In the genomic region with DNA sequence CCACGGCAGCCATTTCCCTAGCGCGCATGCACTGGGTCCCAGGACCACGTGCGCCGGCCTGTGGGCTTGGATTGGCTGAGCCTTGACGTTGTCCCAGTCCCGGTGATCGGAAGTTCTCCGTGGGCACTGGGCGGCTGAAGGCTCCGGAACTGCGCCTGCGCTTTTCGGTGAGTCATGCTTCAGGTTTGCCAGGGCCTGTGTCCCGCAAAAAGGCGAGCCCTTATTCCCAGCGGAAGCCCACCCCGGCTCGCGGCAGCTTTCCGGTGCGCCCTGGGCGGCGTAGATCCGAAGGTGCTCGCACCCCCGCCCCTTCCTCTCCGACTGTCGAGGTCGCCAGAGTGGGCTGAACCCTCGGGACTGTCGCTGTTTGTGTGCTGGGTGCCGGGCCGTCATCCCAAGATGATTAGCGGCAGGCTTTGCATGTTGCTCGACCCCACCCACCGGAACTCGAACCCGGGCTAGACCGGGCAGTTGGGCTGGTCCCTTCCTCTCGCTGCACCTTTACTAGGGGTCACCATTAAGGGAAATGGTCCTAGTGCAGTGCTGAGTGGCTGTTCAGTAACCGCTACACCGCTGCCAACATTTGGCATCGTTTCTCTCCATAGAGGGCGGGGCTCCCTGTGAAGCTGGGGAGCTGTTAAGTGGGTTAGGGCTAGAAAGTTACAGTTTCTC, we compare ENCODE assay signal across 8 cellular contexts. TPM values are rescaled to one million over a fixed set of nuclear protein-coding genes. Genes with fewer than 3 reads are reported as not detected.
DNase-seq lines count a peak whose midpoint lies in the region; ATAC-seq and TF ChIP-seq lines count a peak whose summit lies in the region.

A gene with protein sequence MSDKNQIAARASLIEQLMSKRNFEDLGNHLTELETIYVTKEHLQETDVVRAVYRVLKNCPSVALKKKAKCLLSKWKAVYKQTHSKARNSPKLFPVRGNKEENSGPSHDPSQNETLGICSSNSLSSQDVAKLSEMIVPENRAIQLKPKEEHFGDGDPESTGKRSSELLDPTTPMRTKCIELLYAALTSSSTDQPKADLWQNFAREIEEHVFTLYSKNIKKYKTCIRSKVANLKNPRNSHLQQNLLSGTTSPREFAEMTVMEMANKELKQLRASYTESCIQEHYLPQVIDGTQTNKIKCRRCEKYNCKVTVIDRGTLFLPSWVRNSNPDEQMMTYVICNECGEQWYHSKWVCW (plus strand): TSS at position 120 of the 672 bp plus-strand sequence. CDS start 9,368 bp downstream, outside the sequence.

- peak within 1 kb of the TSS; percentile 92 for H3K9ac ChIP-seq in PC-3 (ENCODE audit: low read length)

- peaks cover 0 to under 1% (median 0%) of the 10 kb centered on the region in 3 donors for H3K9me3 Mint-ChIP-seq in IgD-negative memory B cell

- ATAC-seq in GM21576 (IDR thresholded peaks at IDR 0.05; ENCODE audit: unreplicated experiment) (peak; percentile 97), PC-3 (peak; percentile 93), mucosa of descending colon (peak; percentile 99)

- peak within 1 kb of the TSS; percentile 94 to 99 (median 96) for H3K4me3 Mint-ChIP-seq in IgD-negative memory B cell

- no peaks in the 10 kb centered on the region for H4K20me1 ChIP-seq in PC-3 (ENCODE audit: low read length)

- peak within 1 kb of the TSS; percentile 98 for H3K27ac ChIP-seq in PC-3 (ENCODE audit: low read length)

- H3K27ac Mint-ChIP-seq in IgD-negative memory B cell, result peak within 1 kb of the TSS; percentile 97 to 99 (median 98)

- H3K9me3 ChIP-seq in PC-3 (ENCODE audit: low read length), result no peaks in the 10 kb centered on the region
- H3K9me3 ChIP-seq in mucosa of descending colon, result no peaks in the 10 kb centered on the region

- no peaks in the 10 kb centered on the region for H3K79me2 ChIP-seq in PC-3 (ENCODE audit: low read length)

- CTCF ChIA-PET in PC-3 (lab: Charles Lee), result no interaction called here

- peaks cover 5% of the 10 kb centered on the region for H3F3A ChIP-seq in PC-3 (ENCODE audit: low read length, unreplicated experiment)

- no peak for TF ChIP-seq CTCF in PC-3 (conservative IDR thresholded peaks at IDR 0.05; ENCODE audit: low read depth, low read length)
- no peak for TF ChIP-seq CTCF in epithelial cell of proximal tubule (conservative IDR thresholded peaks at IDR 0.05; ENCODE audit: low read depth, low read length)
- TF ChIP-seq CTCF in mucosa of descending colon (IDR thresholded peaks at IDR 0.05), result no peak

- peak within 1 kb of the TSS; percentile 96 for H2AFZ ChIP-seq in PC-3 (ENCODE audit: low read length)

- H3K9me2 ChIP-seq in PC-3 (replicated peaks; ENCODE audit: low read length), result no peaks in the 10 kb centered on the region

- POLR2A ChIA-PET in PC-3 (lab: Charles Lee; ENCODE audit: unreplicated experiment), result interaction anchor here (0.7 kb wide), 1 partner anchor 862 kb away, joined by 4 read pairs; no protein-coding TSS in a partner anchor

- TSS peak; percentile 74 for BruUV-seq in PC-3 (replicated peaks; lab: Mats Ljungman, UMichigan)

- H3K27me3 ChIP-seq in PC-3 (ENCODE audit: low read length), result no peaks in the 10 kb centered on the region

- H3K36me3 ChIP-seq in PC-3 (ENCODE audit: low read depth, low read length) (no peaks in the 10 kb centered on the region), mucosa of descending colon (ENCODE audit: low read depth) (no peaks in the 10 kb centered on the region)

- intact Hi-C loops in PC-3 (cut with micrococcal nuclease), result loop anchor here (1.0 to 10.0 kb wide), 3 partner anchors 82 to 678 kb away; partner anchors contain the start of genes OFD1, TMSB4X and TRAPPC2
- intact Hi-C loops in mucosa of descending colon (cut with DNase I, micrococcal nuclease), result loop anchor here in 1 of 2 donors (10.0 kb wide), 1 partner anchor 382 kb away; no protein-coding TSS in a partner anchor

- H3K27me3 Mint-ChIP-seq in IgD-negative memory B cell, result no peaks in the 10 kb centered on the region

- H3K4me1 ChIP-seq in PC-3 (ENCODE audit: insufficient read depth, low read length) (peaks cover 28% of the 10 kb centered on the region), mucosa of descending colon (ENCODE audit: low read depth) (peaks cover 2% of the 10 kb centered on the region)

- DNase-seq in DMS153 treated with DMSO at 0.1 percent for 48 hours (lab: John Stamatoyannopoulos, UW; ENCODE audit: unreplicated experiment) (peak; percentile 62), PC-3 (peak; percentile 97), epithelial cell of proximal tubule (ENCODE audit: low read depth) (peak; percentile 49), mucosa of descending colon (peak; percentile 94 to 99 (median 95))
- peak; percentile 95 for DNase-seq in activated T-cell treated with anti-CD3 and anti-CD28 coated beads, Interleukin-2, amount 50 U/mL, for 1 hour
- peak; percentile 84 to 93 for DNase-seq in stimulated activated CD8-positive, alpha-beta memory T cell treated with anti-CD3 and anti-CD28 coated beads, Interleukin-4, amount 100 ng/mL, for 1 hour (ENCODE audit: low read depth in 2 of 2, low spot score in 1 of 2)

- H3K4me2 ChIP-seq in PC-3 (ENCODE audit: low read length), result peak within 1 kb of the TSS; percentile 91

- H3K4me3 ChIP-seq in PC-3 (ENCODE audit: low read length) (peak within 1 kb of the TSS; percentile 82), epithelial cell of proximal tubule (ENCODE audit: low read depth, low read length) (peak within 1 kb of the TSS; percentile 68), mucosa of descending colon (peak within 1 kb of the TSS; percentile 30)

- H3K36me3 Mint-ChIP-seq in IgD-negative memory B cell, result no peaks in the 10 kb centered on the region

- peaks cover 10 to 18% (median 14%) of the 10 kb centered on the region in 3 donors for H3K4me1 Mint-ChIP-seq in IgD-negative memory B cell

RNA-seq across cellular contexts. Expression of the gene that starts here (rescaled TPM):
- 13.0 TPM for polyA plus RNA-seq in IgD-negative memory B cell
- 0.62 and 0.69 TPM in 2 replicates for total RNA-seq in PC-3 (2014; rRNA removed)
- total RNA-seq in epithelial cell of proximal tubule, result 0.12 and 0.29 TPM in 2 replicates
- total RNA-seq in mucosa of descending colon, result 1 to 10 TPM; 4.0 to 5.3 (median 4.8) TPM

Comparison
In these comparisons a context has a peak if more than half of its experiments do, and no peak if none do; other contexts are left out.
1. Peak in every context shown above with its lines: DNase-seq, ATAC-seq, H3K4me3 ChIP-seq and H3K27ac ChIP-seq.
2. Peak in DNase-seq, ATAC-seq, H3K4me3 ChIP-seq, H3K27ac ChIP-seq, H3K9ac ChIP-seq and H3K4me2 ChIP-seq in PC-3; RNA of the gene not detected or under 1 TPM.
3. Peak in DNase-seq and H3K4me3 ChIP-seq in epithelial cell of proximal tubule; RNA of the gene not detected or under 1 TPM.
4. H3K4me3 ChIP-seq: peak in every context shown above with its lines; median percentile 82 in PC-3; 68 in epithelial cell of proximal tubule; 30 in mucosa of descending colon.